ENCODE assay signal across 17 cellular contexts in genomic region chrX:10797493-10797892, GRCh38.
DNase-seq lines count a peak whose midpoint lies in the region; ATAC-seq and TF ChIP-seq lines count a peak whose summit lies in the region.
"Had no signal": no experiment of that assay in that cellular context is flagged by ENCODE, and none has a peak within 500 bp of the region (broad histone marks: within the 10 kb centered on the region; RNA-seq: fewer than 3 reads in every experiment).

No MANE protein-coding gene starts in this region.

- TF ChIP-seq CTCF in AG04450 (IDR thresholded peaks at IDR 0.05; ENCODE audit: low read depth, low read length) (no peak), epithelial cell of esophagus (IDR thresholded peaks at IDR 0.05; ENCODE audit: insufficient read depth, low read depth, low read length, missing control alignments) (no peak), mucosa of descending colon (IDR thresholded peaks at IDR 0.05) (no peak)

- H3K27ac ChIP-seq in AG04450 (ENCODE audit: low read depth, low read length) (no peak overlapping the region), SJSA1 (no peak overlapping the region; the same call in 1 of the 2 replicates)
- H3K27ac ChIP-seq: left lung, SJCRH30 had no signal

- no peaks in the 10 kb centered on the region for H3K4me1 Mint-ChIP-seq in activated T-helper 1 cell treated with anti-CD3 and anti-CD28 coated beads, Interleukin-12 subunit alpha, Interleukin-12 subunit beta, Interleukin-2, Interleukin-4 antibody, amounts not matched to agents 30 ng/mL and 10 ng/mL and 1 ng/mL, durations not matched to agents 14 hours and 24 hours and 36 hours (ENCODE audit: low read depth)

- H3K27ac Mint-ChIP-seq in activated T-helper 1 cell treated with anti-CD3 and anti-CD28 coated beads, Interleukin-12 subunit alpha, Interleukin-12 subunit beta, Interleukin-2, Interleukin-4 antibody, amounts not matched to agents 30 ng/mL and 10 ng/mL and 1 ng/mL, durations not matched to agents 14 hours and 24 hours and 36 hours = no peak overlapping the region
- H3K27ac Mint-ChIP-seq: T-helper 1 cell treated with Interleukin-12 subunit alpha and Interleukin-12 subunit beta and Interleukin-4 antibody, amounts not matched to agents 30 μg/mL and 1 μg/mL, for 36 hours had no signal

- DNase-seq in AG04450 (ENCODE audit: low read depth, low spot score) = peak; percentile 8
- peak; percentile 12 to 34 for DNase-seq in SJSA1 (ENCODE audit: low read depth in 1 of 2, low spot score in 2 of 2)
- peak; percentile 59 for DNase-seq in epithelial cell of esophagus (ENCODE audit: low read depth)
- DNase-seq in mucosa of descending colon = no peak
- no peak for DNase-seq in hepatic stellate cell (ENCODE audit: low spot score)
- no peak for DNase-seq in activated T-helper 1 cell treated with anti-CD3 and anti-CD28 coated beads, Interleukin-12 subunit alpha, Interleukin-12 subunit beta, Interleukin-2, Interleukin-4 antibody, amounts not matched to agents 30 ng/mL and 10 ng/mL and 1 ng/mL, durations not matched to agents 14 hours and 24 hours and 36 hours (ENCODE audit: low spot score)
- DNase-seq in NCI-H187 (lab: John Stamatoyannopoulos, UW) = no peak
- DNase-seq: activated gamma-delta T cell treated with Interleukin-2 at 50 U/mL for 16 hours, amygdala, GDM1, left lung, MG63, NCI-H146, NCI-H748 treated with DMSO at 0.1 percent for 48 hours, SJCRH30 had no signal

- H3K9me3 ChIP-seq in AG04450 (ENCODE audit: control insufficient read depth, insufficient read depth, low read length) = no peaks in the 10 kb centered on the region
- no peaks in the 10 kb centered on the region for H3K9me3 ChIP-seq in SJSA1 (replicated peaks)
- no peaks in the 10 kb centered on the region for H3K9me3 ChIP-seq in mucosa of descending colon
- H3K9me3 ChIP-seq: left lung, MG63 had no signal

- H3K27me3 Mint-ChIP-seq in activated T-helper 1 cell treated with anti-CD3 and anti-CD28 coated beads, Interleukin-12 subunit alpha, Interleukin-12 subunit beta, Interleukin-2, Interleukin-4 antibody, amounts not matched to agents 30 ng/mL and 10 ng/mL and 1 ng/mL, durations not matched to agents 14 hours and 24 hours and 36 hours (ENCODE audit: insufficient read depth) = no peaks in the 10 kb centered on the region

- no peaks in the 10 kb centered on the region for H3K27me3 ChIP-seq in AG04450 (ENCODE audit: control insufficient read depth, insufficient read depth, low read length)
- no peaks in the 10 kb centered on the region for H3K27me3 ChIP-seq in SJSA1 (replicated peaks)
- H3K27me3 ChIP-seq: left lung, MG63, SJCRH30 had no signal

- H3K36me3 Mint-ChIP-seq in activated T-helper 1 cell treated with anti-CD3 and anti-CD28 coated beads, Interleukin-12 subunit alpha, Interleukin-12 subunit beta, Interleukin-2, Interleukin-4 antibody, amounts not matched to agents 30 ng/mL and 10 ng/mL and 1 ng/mL, durations not matched to agents 14 hours and 24 hours and 36 hours (ENCODE audit: low read depth) = no peaks in the 10 kb centered on the region

- H3K4me3 Mint-ChIP-seq in activated T-helper 1 cell treated with anti-CD3 and anti-CD28 coated beads, Interleukin-12 subunit alpha, Interleukin-12 subunit beta, Interleukin-2, Interleukin-4 antibody, amounts not matched to agents 30 ng/mL and 10 ng/mL and 1 ng/mL, durations not matched to agents 14 hours and 24 hours and 36 hours = no peak overlapping the region
- H3K4me3 Mint-ChIP-seq: T-helper 1 cell treated with Interleukin-12 subunit alpha and Interleukin-12 subunit beta and Interleukin-4 antibody, amounts not matched to agents 30 μg/mL and 1 μg/mL, for 36 hours had no signal

- H3K4me3 ChIP-seq in AG04450 (ENCODE audit: low read depth, low read length) = no peak overlapping the region
- no peak overlapping the region for H3K4me3 ChIP-seq in SJSA1
- no peak overlapping the region for H3K4me3 ChIP-seq in epithelial cell of esophagus (ENCODE audit: low read length)
- no peak overlapping the region for H3K4me3 ChIP-seq in mucosa of descending colon
- H3K4me3 ChIP-seq: left lung, MG63, SJCRH30 had no signal

- peaks cover 10% of the 10 kb centered on the region for H3K4me1 ChIP-seq in SJSA1 (replicated peaks)
- H3K4me1 ChIP-seq in mucosa of descending colon (ENCODE audit: low read depth) = no peaks in the 10 kb centered on the region
- H3K4me1 ChIP-seq: left lung, SJCRH30 had no signal

- no peaks in the 10 kb centered on the region for H3K36me3 ChIP-seq in SJSA1
- no peaks in the 10 kb centered on the region for H3K36me3 ChIP-seq in mucosa of descending colon (ENCODE audit: low read depth)
- H3K36me3 ChIP-seq: left lung, MG63, SJCRH30 had no signal

- intact Hi-C loops in mucosa of descending colon (cut with DNase I, micrococcal nuclease) = no loop called here
- intact Hi-C loops in activated T-helper 1 cell treated with anti-CD3 and anti-CD28 coated beads, Interleukin-12 subunit alpha, Interleukin-12 subunit beta, Interleukin-2, Interleukin-4 antibody, amounts not matched to agents 30 ng/mL and 10 ng/mL and 1 ng/mL, durations not matched to agents 14 hours and 24 hours and 36 hours (cut with micrococcal nuclease) = no loop called here

- ATAC-seq in mucosa of descending colon (peak; percentile 5), GM19023 (IDR thresholded peaks at IDR 0.05; ENCODE audit: unreplicated experiment) (no peak)
- ATAC-seq: left lung had no signal

- H3K9me3 Mint-ChIP-seq in activated T-helper 1 cell treated with anti-CD3 and anti-CD28 coated beads, Interleukin-12 subunit alpha, Interleukin-12 subunit beta, Interleukin-2, Interleukin-4 antibody, amounts not matched to agents 30 ng/mL and 10 ng/mL and 1 ng/mL, durations not matched to agents 14 hours and 24 hours and 36 hours = no peaks in the 10 kb centered on the region
- H3K9me3 Mint-ChIP-seq: T-helper 1 cell treated with Interleukin-12 subunit alpha and Interleukin-12 subunit beta and Interleukin-4 antibody, amounts not matched to agents 30 μg/mL and 1 μg/mL, for 36 hours had no signal

- POLR2A ChIA-PET in AG04450 (lab: Yijun Ruan, JAX) = no interaction called here

- CTCF ChIA-PET in AG04450 (lab: Charles Lee) = no interaction called here

Comparison
In these comparisons a context has a peak if more than half of its experiments do, and no peak if none do; other contexts are left out.
1. DNase-seq: peak in AG04450 (single experiment), SJSA1 (2 of 2) and epithelial cell of esophagus (single experiment); none in mucosa of descending colon (0 of 3), hepatic stellate cell (single experiment), activated T-helper 1 cell treated with anti-CD3 and anti-CD28 coated beads, Interleukin-12 subunit alpha, Interleukin-12 subunit beta, Interleukin-2, Interleukin-4 antibody, amounts not matched to agents 30 ng/mL and 10 ng/mL and 1 ng/mL, durations not matched to agents 14 hours and 24 hours and 36 hours (single experiment) and NCI-H187 (0 of 2).